Comparison of ENCODE assay signal across 8 cellular contexts in the genomic region with DNA sequence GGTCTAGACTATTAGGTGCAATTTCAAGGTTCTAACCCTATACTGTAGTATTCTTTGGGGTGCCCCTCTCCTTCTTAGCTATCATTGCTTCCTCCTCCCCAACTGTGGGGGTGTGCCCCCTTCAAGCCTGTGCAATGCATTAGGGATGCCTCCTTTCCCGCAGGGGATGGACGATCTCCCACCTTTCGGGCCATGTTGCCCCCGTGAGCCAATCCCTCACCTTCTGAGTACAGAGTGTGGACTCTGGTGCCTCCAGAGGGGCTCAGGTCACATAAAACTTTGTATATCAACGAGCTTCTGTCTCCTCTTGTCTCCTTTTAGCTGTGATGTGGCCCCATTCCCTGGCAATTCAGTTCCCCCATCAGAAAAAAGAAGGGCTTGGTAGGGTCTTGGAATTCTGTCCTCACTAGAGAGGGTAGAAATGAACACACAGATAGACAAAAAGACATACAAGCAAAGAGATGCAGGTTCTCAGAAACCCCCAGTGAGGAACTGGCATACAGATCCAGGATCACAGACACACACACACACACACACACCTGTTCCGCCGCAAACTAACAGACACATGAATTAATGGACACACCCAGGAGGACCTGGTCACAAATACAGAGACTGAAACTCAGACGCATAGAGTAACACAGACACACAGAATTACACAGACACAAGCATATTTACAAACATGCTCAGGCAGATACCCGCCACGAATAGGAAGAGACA. TPM values are rescaled to one million over a fixed set of nuclear protein-coding genes. Genes with fewer than 3 reads are reported as not detected.
DNase-seq lines count a peak whose midpoint lies in the region; ATAC-seq and TF ChIP-seq lines count a peak whose summit lies in the region.

No MANE protein-coding gene starts in this region.

- DNase-seq in activated naive CD4-positive, alpha-beta T cell treated with anti-CD3 and anti-CD28 coated beads, Interleukin-2, amount 50 U/mL, for 16 hours, result no peak
- peak; percentile 5 for DNase-seq in medulla oblongata (ENCODE audit: extremely low spot score)
- no peak for DNase-seq in upper lobe of left lung
- no peak for DNase-seq in NK-92 (lab: John Stamatoyannopoulos, UW; ENCODE audit: unreplicated experiment)
- DNase-seq in hepatic stellate cell (ENCODE audit: low spot score), result no peak
- no peak for DNase-seq in DMS 273 treated with DMSO at 0.1 percent for 48 hours (lab: John Stamatoyannopoulos, UW)

- no peak for TF ChIP-seq POLR2A in upper lobe of left lung (IDR thresholded peaks at IDR 0.05)

- H3K36me3 Mint-ChIP-seq in activated naive CD4-positive, alpha-beta T cell treated with anti-CD3 and anti-CD28 coated beads, Interleukin-2, amount 50 U/mL, for 24 hours, result peaks cover 2% of the 10 kb centered on the region
- peaks cover 39% of the 10 kb centered on the region for H3K36me3 Mint-ChIP-seq in brain

- peaks cover 29% of the 10 kb centered on the region for H3K4me1 Mint-ChIP-seq in activated naive CD4-positive, alpha-beta T cell treated with anti-CD3 and anti-CD28 coated beads, Interleukin-2, amount 50 U/mL, for 24 hours
- H3K4me1 Mint-ChIP-seq in brain, result peaks cover 46% of the 10 kb centered on the region

- H3K27me3 ChIP-seq in upper lobe of left lung, result no peaks in the 10 kb centered on the region

- H3K9me3 ChIP-seq in upper lobe of left lung, result no peaks in the 10 kb centered on the region

- H3K4me3 Mint-ChIP-seq in activated naive CD4-positive, alpha-beta T cell treated with anti-CD3 and anti-CD28 coated beads, Interleukin-2, amount 50 U/mL, for 24 hours, result peak overlapping the region; percentile 95
- peak overlapping the region; percentile 93 to 98 (median 94) for H3K4me3 Mint-ChIP-seq in brain

- peaks cover 0 to 16% (median 6%) of the 10 kb centered on the region in 4 donors for H3K36me3 ChIP-seq in upper lobe of left lung

- ATAC-seq in upper lobe of left lung (ENCODE audit: low FRiP score in 2 of 2), result no peak

- H3K27ac ChIP-seq in upper lobe of left lung, result peak overlapping the region; percentile 95 to 99 (median 98)

- peaks cover 17 to 25% (median 21%) of the 10 kb centered on the region in 4 donors for H3K4me1 ChIP-seq in upper lobe of left lung

- TF ChIP-seq CTCF in brain (conservative IDR thresholded peaks at IDR 0.05) (no peak), upper lobe of left lung (IDR thresholded peaks at IDR 0.05) (no peak)

- H3K4me3 ChIP-seq in upper lobe of left lung, result peak overlapping the region in 3 of 4 donors; percentile 57 to 72 (median 67)

- TF ChIP-seq EP300 in upper lobe of left lung (IDR thresholded peaks at IDR 0.05), result no peak

- WGBS in upper lobe of left lung, 2 donors, result 59 to 63% methylated on average over 10 of the region's 10 CpGs

- H3K27me3 Mint-ChIP-seq in activated naive CD4-positive, alpha-beta T cell treated with anti-CD3 and anti-CD28 coated beads, Interleukin-2, amount 50 U/mL, for 24 hours, result no peaks in the 10 kb centered on the region
- peaks cover 26% of the 10 kb centered on the region for H3K27me3 Mint-ChIP-seq in brain

- H3K27ac Mint-ChIP-seq in activated naive CD4-positive, alpha-beta T cell treated with anti-CD3 and anti-CD28 coated beads, Interleukin-2, amount 50 U/mL, for 24 hours, result peak overlapping the region; percentile 99
- peak overlapping the region; percentile 88 to 100 (median 98) for H3K27ac Mint-ChIP-seq in brain

- no peaks in the 10 kb centered on the region for H3K9me3 Mint-ChIP-seq in activated naive CD4-positive, alpha-beta T cell treated with anti-CD3 and anti-CD28 coated beads, Interleukin-2, amount 50 U/mL, for 24 hours
- peaks cover 0 to 4% (median 3%) of the 10 kb centered on the region in 5 experiments for H3K9me3 Mint-ChIP-seq in brain

RNA-seq across cellular contexts. Expression of gene HNRNPUL1, which starts 2.5 kb away (rescaled TPM):
- polyA plus RNA-seq in brain (ENCODE audit: insufficient read depth, low read depth, low replicate concordance), result 329 TPM
- 100 to 1,000 TPM; 152 to 351 (median 211) TPM for total RNA-seq in upper lobe of left lung

RNA-seq across cellular contexts. Expression of gene AXL, which starts 42.6 kb away (rescaled TPM):
- polyA plus RNA-seq in brain (ENCODE audit: insufficient read depth, low read depth, low replicate concordance), result 10.9 TPM
- total RNA-seq in upper lobe of left lung, result 10 to 100 TPM; 28.4 to 96.9 (median 71.7) TPM

RNA-seq across cellular contexts. Expression of gene CCDC97, which starts 48.3 kb away (rescaled TPM):
- 32.4 TPM for polyA plus RNA-seq in brain (ENCODE audit: insufficient read depth, low read depth, low replicate concordance)
- total RNA-seq in upper lobe of left lung, result 10 to 100 TPM; 22.0 to 36.7 (median 27.0) TPM
